In the genomic region with DNA sequence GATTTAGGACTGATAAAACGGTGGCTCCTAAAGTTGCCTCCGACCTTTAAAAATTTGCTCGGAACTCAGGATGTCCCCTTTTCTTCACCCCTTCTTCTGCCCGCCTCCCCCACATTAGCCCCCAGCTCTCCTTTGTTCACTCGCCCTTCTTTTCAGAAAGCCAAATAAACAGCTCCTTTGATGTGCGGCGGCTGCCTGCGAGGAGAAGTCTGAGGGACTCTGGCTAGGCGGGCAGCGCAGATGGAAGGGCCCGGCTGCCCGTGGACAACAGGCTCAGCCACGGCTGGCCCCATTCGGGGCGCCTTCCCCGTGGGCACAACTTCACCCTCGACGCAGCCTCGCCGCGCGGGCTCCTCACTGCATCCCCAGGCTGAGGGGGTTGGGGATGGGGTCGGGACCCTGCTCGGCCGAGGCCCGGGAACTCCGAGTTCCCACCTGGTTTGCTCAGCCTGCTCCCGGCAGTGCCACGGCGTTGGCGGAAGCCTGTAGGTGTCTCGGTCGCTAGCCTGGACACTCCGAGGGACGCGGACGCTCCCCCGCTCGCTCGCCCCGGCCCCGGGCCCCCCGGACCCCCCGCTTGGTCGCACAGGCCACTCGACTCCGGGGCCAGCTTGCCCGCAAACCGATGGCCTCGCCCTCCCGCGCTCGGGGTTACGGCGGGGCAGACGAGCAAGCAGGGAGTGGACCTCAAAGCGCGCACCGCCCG, we compare ENCODE assay signal across 8 cellular contexts. TPM values are rescaled to one million over a fixed set of nuclear protein-coding genes. Genes with fewer than 3 reads are reported as not detected.
A peak's percentile ranks its signal among the peaks of the same experiment; 100 is the strongest.
DNase-seq lines count a peak whose midpoint lies in the region; ATAC-seq lines count a peak whose summit lies in the region.

No MANE protein-coding gene starts in this region.

- H3K27me3 Mint-ChIP-seq in CD8-positive, alpha-beta memory T cell, result peaks cover 4 to 21% of the 10 kb centered on the region in 2 donors

- H3K4me3 Mint-ChIP-seq in CD8-positive, alpha-beta memory T cell, result peak overlapping the region; percentile 95 to 100 (median 97)

- H3K9ac ChIP-seq in HUES48 (ENCODE audit: low read depth, low read length), result peak overlapping the region; percentile 89
- H3K9ac ChIP-seq in subcutaneous abdominal adipose tissue (ENCODE audit: low read length in 5 of 5), result peak overlapping the region in 4 of 5 donors; percentile 56 to 81 (median 63)

- CTCF ChIA-PET in CD8-positive, alpha-beta memory T cell (lab: Charles Lee), result interaction anchor here (1.0 to 2.0 kb wide), 6 partner anchors 17 to 436 kb away, joined by 3 to 7 read pairs (median 4); no protein-coding TSS in a partner anchor

- no peaks in the 10 kb centered on the region for H3K9me3 ChIP-seq in CD8-positive, alpha-beta memory T cell (ENCODE audit: low read length)
- H3K9me3 ChIP-seq in HUES48 (ENCODE audit: control insufficient read depth, insufficient read depth, low read length) (no peaks in the 10 kb centered on the region), subcutaneous abdominal adipose tissue (ENCODE audit: control insufficient read depth in 5 of 5, low read length in 5 of 5) (no peaks in the 10 kb centered on the region)
- H3K9me3 ChIP-seq in effector memory CD4-positive, alpha-beta T cell (ENCODE audit: control insufficient read depth, low read length), result no peaks in the 10 kb centered on the region

- DNase-seq in CD8-positive, alpha-beta memory T cell, result peak in 4 of 5 donors; percentile 20 to 60 (median 39)
- peak; percentile 21 to 35 for DNase-seq in activated CD4-positive, alpha-beta T cell treated with anti-CD3 and anti-CD28 coated beads for 4 hours
- DNase-seq in effector memory CD4-positive, alpha-beta T cell, result no peak
- DNase-seq in midbrain (lab: John Stamatoyannopoulos, UW), result peak; percentile 57
- no peak for DNase-seq in HCEC 1CT

- H3K36me3 Mint-ChIP-seq in CD8-positive, alpha-beta memory T cell, result peaks cover 0 to 30% (median 1%) of the 10 kb centered on the region in 3 donors

- H3K27ac ChIP-seq in CD8-positive, alpha-beta memory T cell (ENCODE audit: low read depth, low read length), result peak overlapping the region; percentile 85
- H3K27ac ChIP-seq in HUES48 (ENCODE audit: low read depth, low read length), result peak overlapping the region; percentile 94
- peak overlapping the region; percentile 89 for H3K27ac ChIP-seq in effector memory CD4-positive, alpha-beta T cell (ENCODE audit: insufficient read depth, low read length, poor library complexity, severe bottlenecking)
- H3K27ac ChIP-seq in subcutaneous abdominal adipose tissue (ENCODE audit: low read depth, low read length), result peak overlapping the region; percentile 86

- H3K36me3 ChIP-seq in CD8-positive, alpha-beta memory T cell (ENCODE audit: insufficient read depth, low read length), result no peaks in the 10 kb centered on the region
- H3K36me3 ChIP-seq in HUES48 (ENCODE audit: control insufficient read depth, insufficient read depth, low read length), result 0 out of 2 replicates have a peak, but pooled peaks cover 6% of the 10 kb centered on the region
- H3K36me3 ChIP-seq in effector memory CD4-positive, alpha-beta T cell (ENCODE audit: control insufficient read depth, insufficient read depth, low read length), result no peaks in the 10 kb centered on the region
- H3K36me3 ChIP-seq in subcutaneous abdominal adipose tissue (ENCODE audit: control insufficient read depth in 5 of 5, insufficient read depth in 5 of 5, low read length in 5 of 5), result peaks cover 0 to 2% (median 0%) of the 10 kb centered on the region in 5 donors

- peak overlapping the region; percentile 90 to 100 (median 98) for H3K27ac Mint-ChIP-seq in CD8-positive, alpha-beta memory T cell

- POLR2A ChIA-PET in CD8-positive, alpha-beta memory T cell (lab: Charles Lee), result interaction anchor here (0.6 to 3.0 kb wide), 16 partner anchors 75 to 648 kb away, joined by 3 to 14 read pairs (median 7); a partner anchor contains a TSS

- no peaks in the 10 kb centered on the region for H3K27me3 ChIP-seq in CD8-positive, alpha-beta memory T cell (ENCODE audit: insufficient read depth, low read length, poor library complexity, severe bottlenecking)
- H3K27me3 ChIP-seq in HUES48 (ENCODE audit: control insufficient read depth, insufficient read depth, low read length), result peaks cover 23% of the 10 kb centered on the region
- no peaks in the 10 kb centered on the region for H3K27me3 ChIP-seq in effector memory CD4-positive, alpha-beta T cell (replicated peaks; ENCODE audit: control insufficient read depth, insufficient read depth, low read length, poor library complexity, severe bottlenecking)
- no peaks in the 10 kb centered on the region for H3K27me3 ChIP-seq in subcutaneous abdominal adipose tissue (ENCODE audit: control insufficient read depth in 5 of 5, insufficient read depth in 4 of 5, low read length in 5 of 5)

- peaks cover 38 to 54% (median 44%) of the 10 kb centered on the region in 3 donors for H3K4me1 Mint-ChIP-seq in CD8-positive, alpha-beta memory T cell

- H3K9me3 Mint-ChIP-seq in CD8-positive, alpha-beta memory T cell, result peaks cover 0 to 3% (median 0%) of the 10 kb centered on the region in 5 donors

- ATAC-seq in GM21515 (IDR thresholded peaks at IDR 0.05; ENCODE audit: unreplicated experiment), result no peak

- H3K4me1 ChIP-seq in CD8-positive, alpha-beta memory T cell (ENCODE audit: insufficient read depth, low read length), result peaks cover 52% of the 10 kb centered on the region
- peaks cover 40% of the 10 kb centered on the region for H3K4me1 ChIP-seq in HUES48 (ENCODE audit: control insufficient read depth, insufficient read depth, low read length)
- peaks cover 45% of the 10 kb centered on the region for H3K4me1 ChIP-seq in effector memory CD4-positive, alpha-beta T cell (ENCODE audit: control insufficient read depth, insufficient read depth, low read length, poor library complexity, severe bottlenecking)
- H3K4me1 ChIP-seq in subcutaneous abdominal adipose tissue (ENCODE audit: control insufficient read depth in 5 of 5, insufficient read depth in 5 of 5, low read length in 5 of 5), result peaks cover 12 to 74% (median 56%) of the 10 kb centered on the region in 5 donors

- H3K4me3 ChIP-seq in CD8-positive, alpha-beta memory T cell (ENCODE audit: low read length), result peak overlapping the region; percentile 86
- H3K4me3 ChIP-seq in HUES48 (ENCODE audit: low read depth, low read length) (peak overlapping the region; percentile 69), subcutaneous abdominal adipose tissue (ENCODE audit: low read depth in 1 of 5, low read length in 5 of 5) (peak overlapping the region; percentile 29 to 87 (median 63))
- peak overlapping the region; percentile 70 for H3K4me3 ChIP-seq in effector memory CD4-positive, alpha-beta T cell (ENCODE audit: insufficient read depth, low read depth, low read length, poor library complexity, severe bottlenecking)

RNA-seq across cellular contexts. Expression of a gene that starts 0.9 kb away (rescaled TPM):
- total RNA-seq in CD8-positive, alpha-beta memory T cell, result 10 to 100 TPM; 73.1 to 76.5 TPM
- 19.4 TPM for polyA plus RNA-seq in CD8-positive, alpha-beta memory T cell

Comparison
In these comparisons a context has a peak if more than half of its experiments do, and no peak if none do; other contexts are left out.
1. DNase-seq: peak in CD8-positive, alpha-beta memory T cell (4 of 5), activated CD4-positive, alpha-beta T cell treated with anti-CD3 and anti-CD28 coated beads for 4 hours (2 of 2) and midbrain (single experiment); none in effector memory CD4-positive, alpha-beta T cell (0 of 3) and HCEC 1CT (single experiment).
2. Peak in every context shown above with its lines, with median percentiles within 50 percentile points of each other: H3K27ac ChIP-seq and H3K4me3 ChIP-seq.